In the genomic region with DNA sequence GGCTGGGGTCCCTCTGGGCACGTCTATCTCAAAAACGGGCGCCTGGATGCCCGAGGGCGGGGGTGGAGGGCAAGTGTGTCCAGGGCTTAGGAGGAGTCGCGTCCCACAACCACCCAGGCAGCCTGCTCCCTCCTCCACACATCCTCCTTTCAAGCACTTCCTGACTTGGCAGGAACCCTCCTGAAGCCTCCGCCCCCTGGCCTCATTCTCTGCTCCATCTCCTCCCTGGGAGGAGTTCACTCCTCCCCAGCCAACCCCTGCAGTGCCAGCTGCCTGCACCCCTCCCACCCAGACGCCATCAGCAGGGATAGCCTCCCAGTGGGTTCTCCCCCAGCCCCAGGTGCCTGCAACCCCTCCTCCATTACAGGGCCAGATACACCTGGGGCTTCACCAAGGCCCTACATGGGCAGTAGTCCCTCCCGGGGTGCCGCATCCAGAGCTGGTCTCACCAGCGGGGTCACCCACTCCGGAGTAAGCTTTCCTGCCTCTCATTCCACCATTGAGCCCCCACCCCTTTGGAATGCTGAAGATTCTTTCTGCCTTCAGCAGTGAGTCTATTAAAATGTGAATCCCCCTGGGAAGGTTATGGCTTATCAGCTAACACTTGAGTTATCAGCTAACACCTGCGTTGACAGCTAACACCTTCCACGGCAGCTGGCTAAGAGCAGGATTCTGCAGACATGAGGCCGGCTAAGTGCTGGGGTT, we compare ENCODE assay signal across 1 cellular context.
TF ChIP-seq lines count a peak whose summit lies in the region.

No MANE protein-coding gene starts in this region.

TF ChIP-seq in HCT116, 20 proteins besides CTCF, POLR2A, EP300 and RAD21 (continued from another document):
- TF ChIP-seq, protein P1, sequence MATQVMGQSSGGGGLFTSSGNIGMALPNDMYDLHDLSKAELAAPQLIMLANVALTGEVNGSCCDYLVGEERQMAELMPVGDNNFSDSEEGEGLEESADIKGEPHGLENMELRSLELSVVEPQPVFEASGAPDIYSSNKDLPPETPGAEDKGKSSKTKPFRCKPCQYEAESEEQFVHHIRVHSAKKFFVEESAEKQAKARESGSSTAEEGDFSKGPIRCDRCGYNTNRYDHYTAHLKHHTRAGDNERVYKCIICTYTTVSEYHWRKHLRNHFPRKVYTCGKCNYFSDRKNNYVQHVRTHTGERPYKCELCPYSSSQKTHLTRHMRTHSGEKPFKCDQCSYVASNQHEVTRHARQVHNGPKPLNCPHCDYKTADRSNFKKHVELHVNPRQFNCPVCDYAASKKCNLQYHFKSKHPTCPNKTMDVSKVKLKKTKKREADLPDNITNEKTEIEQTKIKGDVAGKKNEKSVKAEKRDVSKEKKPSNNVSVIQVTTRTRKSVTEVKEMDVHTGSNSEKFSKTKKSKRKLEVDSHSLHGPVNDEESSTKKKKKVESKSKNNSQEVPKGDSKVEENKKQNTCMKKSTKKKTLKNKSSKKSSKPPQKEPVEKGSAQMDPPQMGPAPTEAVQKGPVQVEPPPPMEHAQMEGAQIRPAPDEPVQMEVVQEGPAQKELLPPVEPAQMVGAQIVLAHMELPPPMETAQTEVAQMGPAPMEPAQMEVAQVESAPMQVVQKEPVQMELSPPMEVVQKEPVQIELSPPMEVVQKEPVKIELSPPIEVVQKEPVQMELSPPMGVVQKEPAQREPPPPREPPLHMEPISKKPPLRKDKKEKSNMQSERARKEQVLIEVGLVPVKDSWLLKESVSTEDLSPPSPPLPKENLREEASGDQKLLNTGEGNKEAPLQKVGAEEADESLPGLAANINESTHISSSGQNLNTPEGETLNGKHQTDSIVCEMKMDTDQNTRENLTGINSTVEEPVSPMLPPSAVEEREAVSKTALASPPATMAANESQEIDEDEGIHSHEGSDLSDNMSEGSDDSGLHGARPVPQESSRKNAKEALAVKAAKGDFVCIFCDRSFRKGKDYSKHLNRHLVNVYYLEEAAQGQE (IDR thresholded peaks at IDR 0.05; ENCODE audit: low read depth), result no peak
